ENCODE assay signal across 10 cellular contexts in the genomic region with DNA sequence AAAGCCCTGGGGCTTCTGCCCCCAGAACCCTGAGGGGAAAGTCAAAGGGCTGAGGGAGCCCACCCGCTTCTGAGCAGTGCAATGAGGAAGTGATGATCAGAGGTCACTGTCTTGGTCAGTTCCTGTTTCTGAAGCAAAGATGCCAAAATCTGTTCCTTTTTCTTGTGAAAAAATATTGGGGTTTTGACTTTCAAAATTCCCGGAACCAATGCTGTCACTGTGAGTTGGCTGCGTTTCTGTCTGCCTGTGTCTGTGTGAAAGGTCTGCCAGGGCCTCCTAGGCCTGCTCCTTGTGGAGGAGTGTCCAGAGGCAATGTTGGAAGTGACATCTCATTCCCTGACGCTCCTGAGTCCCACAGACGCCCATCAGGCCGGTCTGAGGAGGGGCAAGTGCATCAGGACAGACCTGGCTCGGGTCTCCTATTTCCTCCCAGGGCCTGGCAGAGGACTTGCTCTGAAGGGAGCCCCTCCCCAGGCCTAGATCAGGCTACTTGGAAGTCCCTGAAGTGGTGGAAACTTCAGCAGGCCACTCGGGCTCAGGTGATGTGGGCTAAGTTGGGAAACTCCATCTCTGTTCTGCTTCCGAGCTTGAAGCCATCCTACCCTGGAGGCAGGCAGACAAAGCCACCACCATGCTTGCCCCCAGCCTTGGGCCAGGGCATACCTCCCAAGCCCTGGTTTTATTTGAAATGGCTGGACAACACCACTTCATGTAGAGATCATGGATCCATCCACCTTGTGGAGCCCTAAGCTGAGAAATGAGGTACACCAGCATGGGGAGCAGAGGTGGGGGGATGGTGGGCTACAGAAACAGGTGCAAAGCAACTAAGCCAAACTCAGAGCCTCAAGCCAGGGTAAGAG. TPM values are rescaled to one million over a fixed set of nuclear protein-coding genes. Genes with fewer than 3 reads are reported as not detected.
DNase-seq lines count a peak whose midpoint lies in the region; ATAC-seq, FAIRE-seq and TF ChIP-seq lines count a peak whose summit lies in the region.
"Had no signal": no experiment of that assay in that cellular context is flagged by ENCODE, and none has a peak within 500 bp of the region (broad histone marks: within the 10 kb centered on the region; RNA-seq: fewer than 3 reads in every experiment).

No MANE protein-coding gene starts in this region.

- peaks cover 39% of the 10 kb centered on the region for H3K4me1 Mint-ChIP-seq in activated CD8-positive, alpha-beta T cell treated with anti-CD3 and anti-CD28 coated beads for 36 hours (ENCODE audit: low read depth)

- TF ChIP-seq POLR2A in HepG2 (IDR thresholded peaks at IDR 0.05; ENCODE audit: insufficient read depth in 1 of 2, low read depth in 2 of 2, low read length in 2 of 2), result no peak

- TF ChIP-seq CTCF in activated CD8-positive, alpha-beta T cell treated with anti-CD3 and anti-CD28 coated beads for 36 hours (IDR thresholded peaks at IDR 0.05), result no peak
- peak; percentile 20; the same call in 1 of the 2 replicates for TF ChIP-seq CTCF in HepG2 (CRISPR knock-in tag; IDR thresholded peaks at IDR 0.05)

- in situ Hi-C loops in HepG2 (cut with HindIII; ENCODE audit: extremely low pct_ligation_motif_present, low pct_unique_long_range_greater_than_20kb), result loop anchor here (5.0 kb wide), 3 partner anchors 74 to 138 kb away; no protein-coding TSS in a partner anchor

- H3K9me3 ChIP-seq in HepG2 (ENCODE audit: low read length), result peaks cover 8% of the 10 kb centered on the region; the same call in 1 of the 2 replicates

- no peaks in the 10 kb centered on the region for H4K20me1 ChIP-seq in HepG2 (ENCODE audit: insufficient read depth, low read length)

- H3K9me3 Mint-ChIP-seq in activated CD8-positive, alpha-beta T cell treated with anti-CD3 and anti-CD28 coated beads for 36 hours, result peaks cover 13% of the 10 kb centered on the region

- H3K9ac ChIP-seq in HepG2 (ENCODE audit: insufficient read depth, low read depth, low read length), result no peak overlapping the region

- H3K27ac ChIP-seq in HepG2 (ENCODE audit: extremely low read length, insufficient read depth, low read length), result no peak overlapping the region
- peak overlapping the region; percentile 55 for H3K27ac ChIP-seq in substantia nigra (ENCODE audit: low read depth, low read length, poor library complexity, severe bottlenecking)

- intact Hi-C loops in activated CD8-positive, alpha-beta T cell treated with anti-CD3 and anti-CD28 coated beads for 36 hours (cut with micrococcal nuclease), result loop anchor here (2.0 to 10.0 kb wide), 3 partner anchors 72 to 264 kb away; partner anchors contain the start of gene COX7A2L
- intact Hi-C loops in HepG2 (cut with micrococcal nuclease; ENCODE audit: unreplicated experiment), result no loop called here

- H3K4me3 Mint-ChIP-seq in activated CD8-positive, alpha-beta T cell treated with anti-CD3 and anti-CD28 coated beads for 36 hours, result no peak overlapping the region

- no peak overlapping the region for H2AFZ ChIP-seq in HepG2 (ENCODE audit: low read length)

- no peak for TF ChIP-seq RAD21 in HepG2 (CRISPR knock-in tag; IDR thresholded peaks at IDR 0.05)

- TF ChIP-seq EP300 in HepG2 (IDR thresholded peaks at IDR 0.05; ENCODE audit: low read depth in 2 of 2, low read length in 2 of 2) (no peak), HepG2 (CRISPR knock-in tag; IDR thresholded peaks at IDR 0.05; ENCODE audit: borderline replicate concordance) (no peak)

- H3K27ac Mint-ChIP-seq in activated CD8-positive, alpha-beta T cell treated with anti-CD3 and anti-CD28 coated beads for 36 hours, result peak overlapping the region; percentile 13

- H3K4me3 ChIP-seq in HepG2 (replicated peaks in 1 of 3; ENCODE audit: insufficient read depth in 1 of 3, low read depth in 2 of 3, low read length in 3 of 3), result no peak overlapping the region

- H3K36me3 Mint-ChIP-seq in activated CD8-positive, alpha-beta T cell treated with anti-CD3 and anti-CD28 coated beads for 36 hours (ENCODE audit: low read depth), result peaks cover 9% of the 10 kb centered on the region

- H3K4me1 ChIP-seq in HepG2 (ENCODE audit: insufficient read depth, low read length), result peaks cover 82% of the 10 kb centered on the region

- peaks cover 44% of the 10 kb centered on the region for H3K79me2 ChIP-seq in HepG2 (ENCODE audit: insufficient read depth, low read length)

- no peak for ATAC-seq in activated CD8-positive, alpha-beta T cell treated with anti-CD3 and anti-CD28 coated beads for 36 hours
- no peak for ATAC-seq in HepG2
- ATAC-seq: left colon had no signal

- no peaks in the 10 kb centered on the region for H3K27me3 ChIP-seq in HepG2 (ENCODE audit: control insufficient read depth in 1 of 2, insufficient read depth in 2 of 2, low read length in 2 of 2)

- no peaks in the 10 kb centered on the region for H3K27me3 Mint-ChIP-seq in activated CD8-positive, alpha-beta T cell treated with anti-CD3 and anti-CD28 coated beads for 36 hours

- no peak for FAIRE-seq in HepG2 (lab: Jason Lieb, UNC)

- 91% methylated on average over 9 of the region's 9 CpGs for WGBS in HepG2 (ENCODE audit: low lambda C conversion rate)

- DNase-seq in SIG-M5 treated with dmso at 0.1 percent for 504 hours (lab: John Stamatoyannopoulos, UW; ENCODE audit: unreplicated experiment), result peak; percentile 32
- no peak for DNase-seq in SIG-M5 (lab: John Stamatoyannopoulos, UW)
- no peak for DNase-seq in activated CD8-positive, alpha-beta T cell treated with anti-CD3 and anti-CD28 coated beads for 36 hours
- DNase-seq in HepG2 (ENCODE audit: low spot score), result no peak
- peak in 3 of 49 donors; percentile 11 to 54 (median 44) for DNase-seq in substantia nigra (lab: John Stamatoyannopoulos, UW)
- DNase-seq in stimulated activated CD4-positive, alpha-beta T cell treated with anti-CD3 and anti-CD28 coated beads, Interleukin-4, amount 100 ng/mL, for 4 hours, result no peak
- no peak for DNase-seq in retina
- no peak for DNase-seq in DMS53 treated with DMSO at 0.1 percent for 48 hours (lab: John Stamatoyannopoulos, UW; ENCODE audit: unreplicated experiment)
- DNase-seq: amygdala, left colon had no signal

- CTCF ChIA-PET in activated CD8-positive, alpha-beta T cell treated with anti-CD3 and anti-CD28 coated beads for 36 hours (lab: Charles Lee), result interaction anchor here (0.6 to 5.1 kb wide), 6 partner anchors 24 to 230 kb away, joined by 3 to 73 read pairs (median 12); no protein-coding TSS in a partner anchor
- CTCF ChIA-PET in HepG2 (lab: Yijun Ruan, JAX; ENCODE audit: low intra/inter-chr PET ratio, low total read pairs), result no interaction called here

- no peak overlapping the region for H3K4me2 ChIP-seq in HepG2 (ENCODE audit: low read depth, low read length)

- POLR2A ChIA-PET in activated CD8-positive, alpha-beta T cell treated with anti-CD3 and anti-CD28 coated beads for 36 hours (lab: Charles Lee), result interaction anchor here (1.1 kb wide), 1 partner anchor 82 kb away, joined by 3 read pairs; no protein-coding TSS in a partner anchor
- POLR2A ChIA-PET in HepG2 (lab: Yijun Ruan, JAX), result interaction anchor here (1.1 to 4.2 kb wide), 2 partner anchors 34 to 38 kb away, joined by 4 to 24 read pairs; no protein-coding TSS in a partner anchor

- BruUV-seq in HepG2 (replicated peaks; lab: Mats Ljungman, UMichigan), result no TSS peak

- no peaks in the 10 kb centered on the region for H3K36me3 ChIP-seq in HepG2 (replicated peaks in 1 of 2; ENCODE audit: control insufficient read depth in 1 of 2, insufficient read depth in 2 of 2, low read length in 2 of 2)

TF ChIP-seq in HepG2, 621 proteins besides CTCF, POLR2A, EP300 and RAD21 (continues in another document):
- TF ChIP-seq PAX8 (CRISPR knock-in tag; IDR thresholded peaks at IDR 0.05; ENCODE audit: borderline replicate concordance), result no peak
- TF ChIP-seq WIZ (CRISPR knock-in tag; IDR thresholded peaks at IDR 0.05), result no peak
- TF ChIP-seq ZSCAN31 (CRISPR knock-in tag; IDR thresholded peaks at IDR 0.05; ENCODE audit: low read depth), result no peak
- TF ChIP-seq ZNF839 (CRISPR knock-in tag; IDR thresholded peaks at IDR 0.05; ENCODE audit: borderline replicate concordance), result 0 out of 2 replicates have a peak, but pooled peaks have one; percentile 31
- no peak for TF ChIP-seq ZBTB25 (CRISPR knock-in tag; IDR thresholded peaks at IDR 0.05)
- no peak for TF ChIP-seq ZNF136 (CRISPR knock-in tag; IDR thresholded peaks at IDR 0.05; ENCODE audit: low read depth)
- no peak for TF ChIP-seq ZC3H13 (CRISPR knock-in tag; IDR thresholded peaks at IDR 0.05)

RNA-seq across cellular contexts. Expression of gene PKDCC, which starts 51.0 kb away (rescaled TPM):
- not detected for total RNA-seq in activated CD8-positive, alpha-beta T cell treated with anti-CD3 and anti-CD28 coated beads for 36 hours
- total RNA-seq in HepG2 (2016; rRNA removed; fragmentation: Illumina TruSeq; extraction: Trizol), result 28.5 and 52.6 TPM in 2 replicates
- 29.8 and 32.7 TPM in 2 replicates for total RNA-seq in HepG2 (2016; cell fraction: cytosol; rRNA removed; fragmentation: Illumina TruSeq; extraction: Trizol; ENCODE audit: low read depth)
- total RNA-seq in HepG2 (2016; cell fraction: insoluble cytoplasmic fraction; rRNA removed; fragmentation: Illumina TruSeq; extraction: Trizol), result 26.0 and 48.3 TPM in 2 replicates
- total RNA-seq in HepG2 (2016; cell fraction: membrane; rRNA removed; fragmentation: Illumina TruSeq; extraction: Trizol), result 54.4 and 56.9 TPM in 2 replicates
- total RNA-seq in HepG2 (2016; cell fraction: nucleus; rRNA removed; fragmentation: Illumina TruSeq; extraction: Trizol), result 54.4 and 55.1 TPM in 2 replicates
- 58.8 and 61.3 TPM in 2 replicates for polyA plus RNA-seq in HepG2 (2011; rRNA removed)
- polyA plus RNA-seq in HepG2 (2011; cell fraction: cytosol; rRNA removed), result 38.5 and 60.7 TPM in 2 replicates
- 143 and 171 TPM in 2 replicates for polyA plus RNA-seq in HepG2 (2011; cell fraction: nucleus; rRNA removed)
- polyA plus RNA-seq in HepG2 (2012), result 40.4 and 41.4 TPM in 2 replicates
- 17.4 and 18.8 TPM in 2 replicates for polyA plus RNA-seq in HepG2 (2016; cell fraction: cytosol; fragmentation: Illumina TruSeq; extraction: Trizol; ENCODE audit: low read depth)
- polyA plus RNA-seq in HepG2 (2016; cell fraction: insoluble cytoplasmic fraction; fragmentation: Illumina TruSeq; extraction: Trizol; ENCODE audit: low read depth), result 22.6 and 27.6 TPM in 2 replicates
- 33.9 and 35.9 TPM in 2 replicates for polyA plus RNA-seq in HepG2 (2016; cell fraction: membrane; fragmentation: Illumina TruSeq; extraction: Trizol; ENCODE audit: low read depth)
- 102 and 113 TPM in 2 replicates for polyA plus RNA-seq in HepG2 (2016; cell fraction: nucleus; fragmentation: Illumina TruSeq; extraction: Trizol; ENCODE audit: insufficient read depth, low read depth)
- 71.1 and 76.2 TPM in 2 replicates for polyA minus RNA-seq in HepG2 (2011; rRNA and poly(A)+ RNA removed; ENCODE audit: low replicate concordance)
- polyA minus RNA-seq in HepG2 (2011; cell fraction: cytosol; rRNA and poly(A)+ RNA removed), result 18.8 and 24.4 TPM in 2 replicates
- polyA minus RNA-seq in HepG2 (2011; cell fraction: nucleus; rRNA and poly(A)+ RNA removed), result 23.2 and 26.8 TPM in 2 replicates

Comparison
In these comparisons a context has a peak if more than half of its experiments do, and no peak if none do; other contexts are left out.
1. RNA of gene PKDCC, which starts 51.0 kb away (total RNA-seq): 26.0 to 56.9 TPM in HepG2; not detected in activated CD8-positive, alpha-beta T cell treated with anti-CD3 and anti-CD28 coated beads for 36 hours; every median in the first group is over 10 times any median in the second.